Comparison of ENCODE assay signal across 17 cellular contexts in genomic region chr20:44034451-44034850, GRCh38.
DNase-seq lines count a peak whose midpoint lies in the region; ATAC-seq and TF ChIP-seq lines count a peak whose summit lies in the region.
"Had no signal": no experiment of that assay in that cellular context is flagged by ENCODE, and none has a peak within 500 bp of the region (broad histone marks: within the 10 kb centered on the region; RNA-seq: fewer than 3 reads in every experiment).

No MANE protein-coding gene starts in this region.

- H3K36me3 ChIP-seq in DND-41 (ENCODE audit: insufficient read depth, low read length) = no peaks in the 10 kb centered on the region
- H3K36me3 ChIP-seq: BLaER1 had no signal

- no peaks in the 10 kb centered on the region for H3K79me2 ChIP-seq in DND-41 (ENCODE audit: insufficient read depth, low read length)

- H3K4me3 Mint-ChIP-seq in progenitor cell of endocrine pancreas (ENCODE audit: low read depth) = no peak overlapping the region

- H3K36me3 Mint-ChIP-seq in progenitor cell of endocrine pancreas (ENCODE audit: insufficient read depth) = no peaks in the 10 kb centered on the region
- H3K36me3 Mint-ChIP-seq: CD8-positive, alpha-beta memory T cell had no signal

- H4K20me1 ChIP-seq in DND-41 (ENCODE audit: insufficient read depth, low read length) = peaks cover 11% of the 10 kb centered on the region; the same call in 1 of the 2 replicates
- H4K20me1 ChIP-seq: BLaER1 had no signal

- H3K27ac ChIP-seq in DND-41 (ENCODE audit: low read length) = no peak overlapping the region
- H3K27ac ChIP-seq in substantia nigra (ENCODE audit: low read depth, low read length, poor library complexity, severe bottlenecking) = no peak overlapping the region
- H3K27ac ChIP-seq: 22Rv1, BLaER1, GM23248, HL-60 had no signal

- no peak overlapping the region for H2AFZ ChIP-seq in DND-41 (ENCODE audit: low read depth, low read length)
- H2AFZ ChIP-seq: GM23248 had no signal

- H3K9ac ChIP-seq in DND-41 (ENCODE audit: low read depth, low read length) = no peak overlapping the region
- H3K9ac ChIP-seq: BLaER1, GM23248 had no signal

- TF ChIP-seq CTCF in DND-41 (IDR thresholded peaks at IDR 0.05; ENCODE audit: borderline replicate concordance, extremely low read depth, low read length, poor library complexity, severe bottlenecking) (no peak), progenitor cell of endocrine pancreas (IDR thresholded peaks at IDR 0.05; ENCODE audit: unreplicated experiment) (no peak)

- H3K4me1 Mint-ChIP-seq in progenitor cell of endocrine pancreas (ENCODE audit: low read depth) = no peaks in the 10 kb centered on the region

- no peak for ATAC-seq in DND-41 (ENCODE audit: insufficient read depth, low read depth)
- ATAC-seq: HCT116 had no signal

- H3K9me3 Mint-ChIP-seq in progenitor cell of endocrine pancreas (ENCODE audit: low read depth) = peaks cover 8% of the 10 kb centered on the region
- H3K9me3 Mint-ChIP-seq: CD8-positive, alpha-beta memory T cell had no signal

- peak overlapping the region; percentile 9 for H3K27ac Mint-ChIP-seq in progenitor cell of endocrine pancreas
- H3K27ac Mint-ChIP-seq: CD8-positive, alpha-beta memory T cell had no signal

- H3K9me3 ChIP-seq in DND-41 (ENCODE audit: insufficient read depth, low read length, severe bottlenecking) = no peaks in the 10 kb centered on the region
- H3K9me3 ChIP-seq: BLaER1, Caco-2 had no signal

- no peak overlapping the region for H3K4me2 ChIP-seq in DND-41 (ENCODE audit: insufficient read depth, low read length)

- peak; percentile 49 for DNase-seq in activated CD8-positive, alpha-beta memory T cell treated with anti-CD3 and anti-CD28 coated beads for 24 hours
- no peak for DNase-seq in activated CD8-positive, alpha-beta memory T cell treated with anti-CD3 and anti-CD28 coated beads, Interleukin-2, amount 50 U/mL, for 4 hours
- DNase-seq in DND-41 = peak; percentile 1
- DNase-seq in ecto neural progenitor cell (ENCODE audit: low spot score) = peak; percentile 8
- no peak for DNase-seq in progenitor cell of endocrine pancreas (ENCODE audit: low spot score, unreplicated experiment)
- DNase-seq in NCI-H345 (lab: John Stamatoyannopoulos, UW) = no peak
- DNase-seq in substantia nigra (lab: John Stamatoyannopoulos, UW) = no peak
- DNase-seq in cerebellar cortex (ENCODE audit: low spot score) = no peak
- DNase-seq: AML-193; CD8-positive, alpha-beta memory T cell; GF-D8; GM23248 had no signal

- peaks cover 5% of the 10 kb centered on the region for H3K27me3 ChIP-seq in DND-41 (ENCODE audit: insufficient read depth, low read length, poor library complexity)
- H3K27me3 ChIP-seq: BLaER1 had no signal

- H3K4me3 ChIP-seq in DND-41 (ENCODE audit: low read depth in 1 of 2, low read length in 2 of 2) = no peak overlapping the region
- H3K4me3 ChIP-seq: BLaER1, GM23248 had no signal

- H3K4me1 ChIP-seq in DND-41 (ENCODE audit: insufficient read depth, low read length) = peaks cover 28% of the 10 kb centered on the region
- H3K4me1 ChIP-seq: Caco-2 had no signal

- H3K27me3 Mint-ChIP-seq in progenitor cell of endocrine pancreas = peaks cover 41% of the 10 kb centered on the region

Comparison
In these comparisons a context has a peak if more than half of its experiments do, and no peak if none do; other contexts are left out.
1. DNase-seq: peak in activated CD8-positive, alpha-beta memory T cell treated with anti-CD3 and anti-CD28 coated beads for 24 hours (single experiment), DND-41 (single experiment) and ecto neural progenitor cell (single experiment); none in activated CD8-positive, alpha-beta memory T cell treated with anti-CD3 and anti-CD28 coated beads, Interleukin-2, amount 50 U/mL, for 4 hours (single experiment), progenitor cell of endocrine pancreas (single experiment), NCI-H345 (single experiment), substantia nigra (0 of 49) and cerebellar cortex (single experiment).